Comparison of ENCODE assay signal across 9 cellular contexts in genomic region chr12:108337235-108338223, GRCh38. TPM values are rescaled to one million over a fixed set of nuclear protein-coding genes. Genes with fewer than 3 reads are reported as not detected.
DNase-seq lines count a peak whose midpoint lies in the region; ATAC-seq and TF ChIP-seq lines count a peak whose summit lies in the region.
"Had no signal": no experiment of that assay in that cellular context is flagged by ENCODE, and none has a peak within 500 bp of the region (broad histone marks: within the 10 kb centered on the region; RNA-seq: fewer than 3 reads in every experiment).

No MANE protein-coding gene starts in this region.

- H3K9me2 ChIP-seq in OCI-LY1 (ENCODE audit: low read depth, low read length): no peaks in the 10 kb centered on the region

- H3K27me3 Mint-ChIP-seq in osteocyte (ENCODE audit: unreplicated experiment): no peaks in the 10 kb centered on the region

- no peaks in the 10 kb centered on the region for H3K36me3 ChIP-seq in OCI-LY1 (ENCODE audit: insufficient read depth, low read length)
- no peaks in the 10 kb centered on the region for H3K36me3 ChIP-seq in esophagus muscularis mucosa
- H3K36me3 ChIP-seq in vagina: no peaks in the 10 kb centered on the region

- peak; percentile 72 for TF ChIP-seq CTCF in AG09309 (IDR thresholded peaks at IDR 0.05; ENCODE audit: control insufficient read depth, insufficient read depth, low read depth, low read length, missing control alignments)
- TF ChIP-seq CTCF in OCI-LY1 (IDR thresholded peaks at IDR 0.05; ENCODE audit: low read length): peak; percentile 40
- TF ChIP-seq CTCF in esophagus muscularis mucosa (IDR thresholded peaks at IDR 0.05): peak in 2 of 3 experiments; percentile 8 to 26
- TF ChIP-seq CTCF in osteocyte (IDR thresholded peaks at IDR 0.05): peak; percentile 63
- no peak for TF ChIP-seq CTCF in vagina (IDR thresholded peaks at IDR 0.05)

- H3K9ac ChIP-seq in OCI-LY1 (ENCODE audit: low read length): no peak overlapping the region

- H3K27ac Mint-ChIP-seq in osteocyte (ENCODE audit: unreplicated experiment): peak overlapping the region; percentile 91

- H3F3A ChIP-seq in OCI-LY1 (ENCODE audit: insufficient read depth, low read length): no peaks in the 10 kb centered on the region

- peak overlapping the region; percentile 86 for H3K4me3 Mint-ChIP-seq in osteocyte (ENCODE audit: unreplicated experiment)

- no peaks in the 10 kb centered on the region for H3K9me3 ChIP-seq in OCI-LY1 (ENCODE audit: low read length)
- no peaks in the 10 kb centered on the region for H3K9me3 ChIP-seq in esophagus muscularis mucosa
- H3K9me3 ChIP-seq in vagina: no peaks in the 10 kb centered on the region

- DNase-seq in AG09309 (ENCODE audit: low read depth): no peak
- DNase-seq in esophagus muscularis mucosa (ENCODE audit: extremely low spot score): no peak
- DNase-seq in osteocyte (ENCODE audit: extremely low spot score, unreplicated experiment): no peak
- DNase-seq in vagina (ENCODE audit: extremely low spot score in 2 of 2): no peak
- no peak for DNase-seq in NK-92 (lab: John Stamatoyannopoulos, UW; ENCODE audit: unreplicated experiment)

- no peak overlapping the region for H3K4me2 ChIP-seq in OCI-LY1 (ENCODE audit: low read length)

- H3K36me3 Mint-ChIP-seq in osteocyte (ENCODE audit: unreplicated experiment): peaks cover 3% of the 10 kb centered on the region

- ATAC-seq in GM18867 (IDR thresholded peaks at IDR 0.05; ENCODE audit: unreplicated experiment) (peak; percentile 46), HG03025 (IDR thresholded peaks at IDR 0.05; ENCODE audit: low FRiP score, unreplicated experiment) (no peak)

- 68% methylated on average over 9 of the region's 9 CpGs for WGBS in esophagus muscularis mucosa

- H3K4me1 Mint-ChIP-seq in osteocyte (ENCODE audit: unreplicated experiment): peaks cover 76% of the 10 kb centered on the region

- H3K4me1 ChIP-seq in OCI-LY1 (ENCODE audit: insufficient read depth, low read length, severe bottlenecking) (no peaks in the 10 kb centered on the region), esophagus muscularis mucosa (peaks cover 12 to 31% (median 18%) of the 10 kb centered on the region in 4 donors), vagina (peaks cover 8% of the 10 kb centered on the region)

- H3K9me3 Mint-ChIP-seq in osteocyte (ENCODE audit: unreplicated experiment): no peaks in the 10 kb centered on the region

- H3K4me3 ChIP-seq in AG09309 (ENCODE audit: control insufficient read depth, low read depth, low read length) (no peak overlapping the region), OCI-LY1 (ENCODE audit: low read depth, low read length, poor library complexity, severe bottlenecking) (no peak overlapping the region), esophagus muscularis mucosa (peak overlapping the region; percentile 40 to 51 (median 44)), vagina (peak overlapping the region in 1 of 2 donors; percentile 3)

- TF ChIP-seq EP300 in esophagus muscularis mucosa (IDR thresholded peaks at IDR 0.05): no peak

- H4K20me1 ChIP-seq in OCI-LY1 (ENCODE audit: insufficient read depth, low read length): no peaks in the 10 kb centered on the region

- H3K27ac ChIP-seq in OCI-LY1 (ENCODE audit: low read depth, low read length, poor library complexity, severe bottlenecking) (no peak overlapping the region), esophagus muscularis mucosa (replicated peaks in 1 of 4) (peak overlapping the region; percentile 4 to 55 (median 16)), vagina (no peak overlapping the region)
- H3K27ac ChIP-seq: epithelial cell of prostate had no signal

- TF ChIP-seq POLR2A in esophagus muscularis mucosa (IDR thresholded peaks at IDR 0.05; ENCODE audit: low read depth) (no peak), vagina (IDR thresholded peaks at IDR 0.05) (no peak)

- H3K27me3 ChIP-seq in OCI-LY1 (ENCODE audit: insufficient read depth, low read length) (no peaks in the 10 kb centered on the region), esophagus muscularis mucosa (peaks cover 0 to 28% (median 0%) of the 10 kb centered on the region in 4 donors), vagina (no peaks in the 10 kb centered on the region)

- intact Hi-C loops in esophagus muscularis mucosa (cut with DNase I) (no loop called here), vagina (cut with DNase I) (no loop called here)

- H2AFZ ChIP-seq in OCI-LY1 (ENCODE audit: low read length): no peak overlapping the region

- H3K79me2 ChIP-seq in OCI-LY1 (ENCODE audit: insufficient read depth, low read length): no peaks in the 10 kb centered on the region

RNA-seq across cellular contexts. Expression of gene CMKLR1, which starts 1.6 kb away (rescaled TPM):
- total RNA-seq in esophagus muscularis mucosa (10 to 100 TPM; 10.2 to 14.5 (median 12.6) TPM), osteocyte (47.5 and 48.5 TPM in 2 replicates), vagina (10.1 TPM)

Comparison
In these comparisons a context has a peak if more than half of its experiments do, and no peak if none do; other contexts are left out.
1. H3K4me3 ChIP-seq: peak in esophagus muscularis mucosa (4 of 4); none in AG09309 (single experiment) and OCI-LY1 (single experiment).
2. CTCF ChIP-seq: peak in AG09309 (single experiment), OCI-LY1 (single experiment), esophagus muscularis mucosa (2 of 3) and osteocyte (single experiment); none in vagina (0 of 3).
3. H3K27ac ChIP-seq: peak in esophagus muscularis mucosa (4 of 4); none in OCI-LY1 (single experiment) and vagina (single experiment).